In the genomic region with DNA sequence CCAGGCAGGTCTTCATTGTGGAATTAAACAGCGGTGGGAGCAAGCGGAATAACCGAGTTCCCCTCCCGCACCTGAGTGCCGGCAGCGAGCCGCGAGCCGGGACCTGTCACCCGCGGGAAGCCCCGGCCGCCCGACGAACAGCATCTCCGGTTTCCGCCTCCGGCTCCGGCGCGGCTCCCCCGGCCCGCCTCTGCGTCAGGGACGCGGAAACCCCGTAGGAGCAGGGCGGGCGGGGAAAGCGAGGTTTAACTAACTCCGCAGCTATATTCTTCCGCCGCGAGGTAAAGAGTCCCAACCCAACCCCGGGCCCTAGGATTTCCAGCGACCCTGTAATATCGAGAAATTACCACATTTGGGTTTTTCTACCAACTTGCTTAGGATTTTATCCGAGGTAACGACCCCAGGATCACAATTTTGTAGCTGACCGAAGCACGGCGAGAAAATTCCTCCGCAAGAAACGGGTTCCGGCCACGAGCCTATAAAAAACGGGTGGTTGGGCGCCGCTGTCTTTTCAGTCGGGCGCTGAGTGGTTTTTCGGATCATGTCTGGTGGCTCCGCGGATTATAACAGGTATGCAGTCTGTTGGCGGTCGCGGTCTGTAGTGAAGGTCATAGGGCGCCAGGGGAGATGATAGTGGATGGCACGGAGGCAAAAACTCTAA, we compare ENCODE assay signal across 8 cellular contexts. TPM values are rescaled to one million over a fixed set of nuclear protein-coding genes. Genes with fewer than 3 reads are reported as not detected.
DNase-seq lines count a peak whose midpoint lies in the region; ATAC-seq and TF ChIP-seq lines count a peak whose summit lies in the region.

A gene (plus strand): TSS at position 508 of the 661 bp plus-strand sequence. CDS start 34 bp downstream, at position 542.

- H3K4me3 ChIP-seq in lower lobe of right lung, result peak within 1 kb of the TSS; percentile 87

- no peaks in the 10 kb centered on the region for H3K27me3 ChIP-seq in CD4-positive, alpha-beta T cell (ENCODE audit: control insufficient read depth, insufficient read depth, low read length)
- H3K27me3 ChIP-seq in lower lobe of right lung (ENCODE audit: low read depth), result no peaks in the 10 kb centered on the region

- H3K36me3 ChIP-seq in lower lobe of right lung, result peaks cover 40% of the 10 kb centered on the region

- peaks cover 59% of the 10 kb centered on the region for H3K4me1 Mint-ChIP-seq in CD4-positive, alpha-beta T cell (ENCODE audit: low read depth)

- DNase-seq in CD4-positive, alpha-beta T cell, result peak; percentile 84 to 92 (median 88)
- DNase-seq in HT-29 (ENCODE audit: low spot score), result peak; percentile 88
- DNase-seq in NK-92 (lab: John Stamatoyannopoulos, UW; ENCODE audit: unreplicated experiment), result peak; percentile 9
- peak; percentile 80 to 83 for DNase-seq in activated CD8-positive, alpha-beta memory T cell treated with anti-CD3 and anti-CD28 coated beads for 1 hour (ENCODE audit: extremely low read depth in 1 of 2, low read depth in 1 of 2)
- DNase-seq in ecto neural progenitor cell (ENCODE audit: low spot score), result peak; percentile 94
- DNase-seq in lower lobe of right lung, result peak; percentile 94
- DNase-seq in stimulated activated CD4-positive, alpha-beta T cell treated with anti-CD3 and anti-CD28 coated beads, Interleukin-4, amount 100 ng/mL, for 48 hours (ENCODE audit: low read depth in 2 of 2), result peak; percentile 82 to 89

- H3K27ac ChIP-seq in CD4-positive, alpha-beta T cell (ENCODE audit: low read depth, low read length), result peak within 1 kb of the TSS; percentile 99
- H3K27ac ChIP-seq in lower lobe of right lung, result peak within 1 kb of the TSS; percentile 99

- peak within 1 kb of the TSS; percentile 96 for H3K27ac Mint-ChIP-seq in CD4-positive, alpha-beta T cell

- H3K9me3 Mint-ChIP-seq in CD4-positive, alpha-beta T cell, result no peaks in the 10 kb centered on the region

- peaks cover 60% of the 10 kb centered on the region for H3K36me3 Mint-ChIP-seq in CD4-positive, alpha-beta T cell (ENCODE audit: low read depth)

- H3K4me3 Mint-ChIP-seq in CD4-positive, alpha-beta T cell, result peak within 1 kb of the TSS; percentile 95

- POLR2A ChIA-PET in CD4-positive, alpha-beta T cell (lab: Charles Lee), result interaction anchor here (0.9 to 3.7 kb wide), 48 partner anchors 9 to 1197 kb away, joined by 3 to 164 read pairs (median 6); a partner anchor contains a TSS

- H3K27me3 Mint-ChIP-seq in CD4-positive, alpha-beta T cell, result peaks cover 5% of the 10 kb centered on the region

- peaks cover 35% of the 10 kb centered on the region for H3K4me1 ChIP-seq in lower lobe of right lung

- no peak for TF ChIP-seq CTCF in CD4-positive, alpha-beta T cell (IDR thresholded peaks at IDR 0.05)
- TF ChIP-seq CTCF in lower lobe of right lung (IDR thresholded peaks at IDR 0.05), result no peak

- peak; percentile 68 for ATAC-seq in CD4-positive, alpha-beta T cell (ENCODE audit: poor library complexity)
- ATAC-seq in GM19468 (IDR thresholded peaks at IDR 0.05; ENCODE audit: extremely low read depth, unreplicated experiment) (peak; percentile 30), lower lobe of right lung (peak; percentile 95 to 96)

- intact Hi-C loops in CD4-positive, alpha-beta T cell (cut with DNase I, micrococcal nuclease), result loop anchor here (2.0 to 5.0 kb wide), 4 partner anchors 44 to 846 kb away; a partner anchor contains a TSS
- intact Hi-C loops in lower lobe of right lung (cut with DNase I), result no loop called here

- no peaks in the 10 kb centered on the region for H3K9me3 ChIP-seq in CD4-positive, alpha-beta T cell (ENCODE audit: control insufficient read depth, low read length)
- H3K9me3 ChIP-seq in lower lobe of right lung, result no peaks in the 10 kb centered on the region

- CTCF ChIA-PET in CD4-positive, alpha-beta T cell (lab: Charles Lee), result interaction anchor here (0.6 to 1.8 kb wide), 7 partner anchors 18 to 840 kb away, joined by 3 to 5 read pairs (median 3); no protein-coding TSS in a partner anchor

RNA-seq across cellular contexts. Expression of the gene that starts here (rescaled TPM):
- total RNA-seq in CD4-positive, alpha-beta T cell, result 1,000 to 10,000 TPM; 1,039 to 1,046 TPM
- total RNA-seq in HT-29 (2014; rRNA removed; shearing (Covaris generic)), result 189 and 213 TPM in 2 replicates
- 424 TPM for total RNA-seq in lower lobe of right lung

Comparison
In these comparisons a context has a peak if more than half of its experiments do, and no peak if none do; other contexts are left out.
1. Peak in every context shown above with its lines: DNase-seq, ATAC-seq, H3K4me3 ChIP-seq and H3K27ac ChIP-seq.
2. ATAC-seq: peak in every context shown above with its lines; median percentile 96 in lower lobe of right lung; 68 in CD4-positive, alpha-beta T cell; 30 in GM19468.
3. DNase-seq: peak in every context shown above with its lines; median percentile 94 in ecto neural progenitor cell; 94 in lower lobe of right lung; 88 in CD4-positive, alpha-beta T cell; 88 in HT-29; 86 in stimulated activated CD4-positive, alpha-beta T cell treated with anti-CD3 and anti-CD28 coated beads, Interleukin-4, amount 100 ng/mL, for 48 hours; 82 in activated CD8-positive, alpha-beta memory T cell treated with anti-CD3 and anti-CD28 coated beads for 1 hour; 9 in NK-92.